In genomic region chr7:120805636-120806388, GRCh38 we compare ENCODE assay signal across 8 cellular contexts. TPM values are rescaled to one million over a fixed set of nuclear protein-coding genes. Genes with fewer than 3 reads are reported as not detected.
A peak's percentile ranks its signal among the peaks of the same experiment; 100 is the strongest.
DNase-seq lines count a peak whose midpoint lies in the region; ATAC-seq, FAIRE-seq and TF ChIP-seq lines count a peak whose summit lies in the region.

No MANE protein-coding gene starts in this region.

- peak; percentile 72 for ATAC-seq in GM19351 (IDR thresholded peaks at IDR 0.05; ENCODE audit: unreplicated experiment)
- ATAC-seq in HG03460 (IDR thresholded peaks at IDR 0.05; ENCODE audit: unreplicated experiment), result peak; percentile 64
- peak; percentile 59 to 93 (median 83) for ATAC-seq in pancreas

- DNase-seq in COR-L47 (lab: John Stamatoyannopoulos, UW) (peak; percentile 56), NCI-H748 (lab: John Stamatoyannopoulos, UW; ENCODE audit: unreplicated experiment) (peak; percentile 71), fibroblast of the conjunctiva (ENCODE audit: low read depth) (peak; percentile 39), pancreas (peak in 4 of 6 donors; percentile 21 to 56 (median 44)), amniotic stem cell (lab: John Stamatoyannopoulos, UW) (no peak)
- DNase-seq in activated CD8-positive, alpha-beta memory T cell treated with anti-CD3 and anti-CD28 coated beads, Interleukin-2, amount 50 U/mL, for 48 hours, result peak; percentile 64

- peak; percentile 64 to 75 (median 68) for TF ChIP-seq CTCF in pancreas (IDR thresholded peaks at IDR 0.05)

- no peaks in the 10 kb centered on the region for H3K9me3 ChIP-seq in pancreas

- no peaks in the 10 kb centered on the region for H3K27me3 ChIP-seq in pancreas

- intact Hi-C loops in pancreas (cut with DNase I), result loop anchor here in 1 of 3 donors (10.0 kb wide), 1 partner anchor 59 kb away; no protein-coding TSS in a partner anchor

- peaks cover 0 to 5% (median 0%) of the 10 kb centered on the region in 3 donors for H3K4me1 ChIP-seq in pancreas

- FAIRE-seq in pancreas (lab: Jason Lieb, UNC), result peak; percentile 91

- H3K36me3 ChIP-seq in pancreas, result no peaks in the 10 kb centered on the region

- H3K4me3 ChIP-seq in pancreas, result no peak overlapping the region

- WGBS in pancreas, 2 donors, result 37 to 38% methylated on average over 3 of the region's 3 CpGs

- H3K27ac ChIP-seq in pancreas, result no peak overlapping the region

RNA-seq across cellular contexts. Expression of gene TSPAN12, which starts 52.1 kb away (rescaled TPM):
- total RNA-seq in pancreas, result 10 to 100 TPM in 1 of 6 donors, 1 to 10 TPM in 5; 5.2 to 13.4 (median 8.9) TPM
- polyA plus RNA-seq in pancreas, result 10 to 100 TPM in 1 of 2 donors, 1 to 10 TPM in 1; 3.9 to 16.0 TPM
